In the genomic region with DNA sequence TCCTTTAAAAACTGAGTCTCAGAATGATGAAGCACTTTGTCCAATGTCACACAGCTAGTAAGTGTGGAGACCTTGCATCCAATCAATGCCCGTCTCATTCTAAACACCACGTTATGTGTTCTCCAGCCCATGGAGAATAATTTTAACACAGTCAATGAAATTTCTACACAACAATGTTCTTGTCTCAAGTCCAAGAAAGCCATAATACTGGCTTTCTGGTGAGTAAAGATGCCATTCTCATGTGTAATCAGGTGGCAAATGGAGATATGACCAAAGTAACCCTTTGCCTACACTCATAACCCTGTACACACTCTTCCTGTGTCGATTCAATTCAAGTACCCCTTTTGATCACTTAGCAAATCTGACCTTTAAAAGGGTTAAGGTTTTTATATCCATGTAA, we compare ENCODE assay signal across 1 cellular context. TPM values are rescaled to one million over a fixed set of nuclear protein-coding genes. Genes with fewer than 3 reads are reported as not detected.
"Had no signal": no experiment of that assay in that cellular context is flagged by ENCODE, and none has a peak within 500 bp of the region (broad histone marks: within the 10 kb centered on the region; RNA-seq: fewer than 3 reads in every experiment).

No MANE protein-coding gene starts in this region.

RNA-seq across cellular contexts. Expression of a gene that starts 12.7 kb away (rescaled TPM):
- total RNA-seq: T-helper 2 cell treated with Interferon-gamma antibody and Interleukin-4, amounts not matched to agents 100 ng/mL and 5 ng/mL, for 36 hours had no signal
